ENCODE assay signal across 9 cellular contexts in the genomic region with DNA sequence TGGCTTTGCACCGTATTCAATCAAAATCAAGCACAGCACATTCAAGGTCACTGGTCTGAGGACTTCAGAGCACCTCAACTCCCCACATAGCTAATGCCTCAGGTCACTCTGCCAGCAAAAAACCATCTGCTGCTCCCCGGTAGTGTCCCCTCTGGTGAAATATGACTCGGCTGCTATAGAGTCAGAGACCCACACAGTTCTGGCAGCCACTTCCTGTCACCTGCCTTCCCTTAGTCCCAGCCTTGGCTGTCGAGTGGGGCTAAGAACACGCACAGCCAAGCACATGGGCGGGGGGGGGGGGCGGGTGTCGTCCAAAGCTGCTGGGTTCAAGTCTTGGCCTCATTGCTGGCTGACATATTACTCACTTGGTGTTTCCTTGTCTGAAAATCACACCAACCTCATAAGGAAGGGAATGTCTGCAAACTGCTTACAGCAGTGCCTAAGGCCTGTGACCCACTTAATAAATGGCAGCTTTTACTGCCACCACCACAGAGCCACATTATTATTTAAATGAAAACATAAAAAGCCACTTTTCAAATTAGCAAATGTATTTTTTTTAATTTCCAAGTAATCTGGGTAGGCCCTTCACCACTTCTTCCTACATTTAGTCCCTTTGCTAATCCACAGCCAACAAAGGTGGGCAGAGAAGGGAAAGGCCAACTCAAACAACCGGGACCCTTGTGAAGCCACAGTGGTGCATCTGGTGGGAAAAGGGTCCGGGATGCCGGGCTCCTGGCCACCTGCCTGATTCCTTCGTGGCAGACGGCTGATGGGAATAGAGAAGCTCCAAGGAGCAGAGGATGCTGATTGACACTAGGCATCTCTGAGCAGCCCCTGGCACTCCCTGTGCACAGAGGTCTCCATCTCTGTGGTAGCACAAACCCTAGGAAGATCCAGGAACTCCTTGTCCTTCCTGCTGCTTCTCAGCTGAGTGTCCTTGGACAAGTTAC. TPM values are rescaled to one million over a fixed set of nuclear protein-coding genes. Genes with fewer than 3 reads are reported as not detected.
DNase-seq lines count a peak whose midpoint lies in the region; ATAC-seq and TF ChIP-seq lines count a peak whose summit lies in the region.
"Had no signal": no experiment of that assay in that cellular context is flagged by ENCODE, and none has a peak within 500 bp of the region (broad histone marks: within the 10 kb centered on the region; RNA-seq: fewer than 3 reads in every experiment).

No MANE protein-coding gene starts in this region.

- H3K4me3 Mint-ChIP-seq in naive thymus-derived CD8-positive, alpha-beta T cell, result peak overlapping the region in 9 of 10 donors; percentile 16 to 79 (median 56)

- H3K27me3 ChIP-seq in spleen (replicated peaks in 1 of 7), result no peaks in the 10 kb centered on the region
- H3K27me3 ChIP-seq: MG63 had no signal

- peak overlapping the region in 4 of 8 donors; percentile 9 to 47 (median 31) for H3K27ac ChIP-seq in spleen

- no peak for TF ChIP-seq POLR2A in spleen (IDR thresholded peaks at IDR 0.05)

- POLR2A ChIA-PET in naive thymus-derived CD8-positive, alpha-beta T cell (lab: Charles Lee), result interaction anchor here (0.8 to 2.3 kb wide), 6 partner anchors 11 to 1098 kb away, joined by 3 to 11 read pairs (median 4); no protein-coding TSS in a partner anchor

- peak overlapping the region in 9 of 10 donors; percentile 9 to 90 (median 71) for H3K27ac Mint-ChIP-seq in naive thymus-derived CD8-positive, alpha-beta T cell

- H3K9me3 Mint-ChIP-seq in naive thymus-derived CD8-positive, alpha-beta T cell, result peaks cover 0 to 6% (median 0%) of the 10 kb centered on the region in 9 donors

- DNase-seq in ELR (ENCODE audit: low read depth), result peak; percentile 65
- DNase-seq in Jurkat, Clone E6-1 (ENCODE audit: low read depth, low spot score), result peak; percentile 77
- DNase-seq in activated CD8-positive, alpha-beta memory T cell treated with anti-CD3 and anti-CD28 coated beads, Interleukin-2, amount 50 U/mL, for 48 hours, result peak; percentile 57
- peak in 9 of 10 donors; percentile 4 to 73 (median 36) for DNase-seq in naive thymus-derived CD8-positive, alpha-beta T cell
- DNase-seq in spleen, result no peak
- DNase-seq in COR-L47 (lab: John Stamatoyannopoulos, UW), result no peak
- DNase-seq in D341Med (ENCODE audit: low spot score), result no peak
- DNase-seq: MG63 had no signal

- peaks cover 34 to 80% (median 57%) of the 10 kb centered on the region in 3 donors for H3K36me3 Mint-ChIP-seq in naive thymus-derived CD8-positive, alpha-beta T cell

- intact Hi-C loops in spleen (cut with DNase I; ENCODE audit: low total_unique reads), result no loop called here

- 54 to 70% (median 56%) methylated on average over 12 to 13 of the region's 13 CpGs for WGBS in spleen, 5 donors

- H3K4me3 ChIP-seq in Jurkat, Clone E6-1 (ENCODE audit: low read length), result no peak overlapping the region
- H3K4me3 ChIP-seq in spleen, result no peak overlapping the region
- H3K4me3 ChIP-seq: MG63 had no signal

- peaks cover 10 to 46% (median 38%) of the 10 kb centered on the region in 6 donors for H3K4me1 ChIP-seq in spleen

- H3K9me3 ChIP-seq in spleen, result peaks cover 0 to 6% (median 2%) of the 10 kb centered on the region in 8 donors

- H3K27me3 Mint-ChIP-seq in naive thymus-derived CD8-positive, alpha-beta T cell, result no peaks in the 10 kb centered on the region

- TF ChIP-seq CTCF in spleen (IDR thresholded peaks at IDR 0.05 in 8 of 11, conservative IDR thresholded peaks at IDR 0.05 in 3 of 11), result no peak

- peaks cover 9 to 74% (median 52%) of the 10 kb centered on the region in 6 donors for H3K36me3 ChIP-seq in spleen

- peak; percentile 98 to 100 for ATAC-seq in naive thymus-derived CD8-positive, alpha-beta T cell
- no peak for ATAC-seq in HG03175 (IDR thresholded peaks at IDR 0.05; ENCODE audit: unreplicated experiment)

- peaks cover 8 to 36% (median 16%) of the 10 kb centered on the region in 4 donors for H3K4me1 Mint-ChIP-seq in naive thymus-derived CD8-positive, alpha-beta T cell

RNA-seq across cellular contexts. Expression of gene POLR1A, which starts 37.3 kb away (rescaled TPM):
- polyA plus RNA-seq in Jurkat, Clone E6-1 (2012; ENCODE audit: insufficient read depth, insufficient read length), result 27.4 TPM
- 10 to 100 TPM; 20.0 to 22.9 TPM for total RNA-seq in naive thymus-derived CD8-positive, alpha-beta T cell
- 1 to 10 TPM; 1.1 to 5.7 (median 3.0) TPM for polyA plus RNA-seq in naive thymus-derived CD8-positive, alpha-beta T cell
- 10 to 100 TPM; 18.4 to 39.0 (median 26.8) TPM for total RNA-seq in spleen
- polyA plus RNA-seq in spleen, result 1 to 10 TPM; 1.8 to 3.8 (median 1.9) TPM

RNA-seq across cellular contexts. Expression of gene PTCD3, which starts 37.7 kb away (rescaled TPM):
- 141 TPM for polyA plus RNA-seq in Jurkat, Clone E6-1 (2012; ENCODE audit: insufficient read depth, insufficient read length)
- total RNA-seq in naive thymus-derived CD8-positive, alpha-beta T cell, result 100 to 1,000 TPM; 182 to 202 TPM
- 10 to 100 TPM; 41.5 to 42.1 (median 41.7) TPM for polyA plus RNA-seq in naive thymus-derived CD8-positive, alpha-beta T cell
- 100 to 1,000 TPM in 5 of 7 donors, 10 to 100 TPM in 2; 83.8 to 126 (median 104) TPM for total RNA-seq in spleen
- polyA plus RNA-seq in spleen, result 10 to 100 TPM; 29.8 to 36.7 (median 34.8) TPM

Comparison
In these comparisons a context has a peak if more than half of its experiments do, and no peak if none do; other contexts are left out.
1. DNase-seq: peak in ELR (single experiment), Jurkat, Clone E6-1 (single experiment), activated CD8-positive, alpha-beta memory T cell treated with anti-CD3 and anti-CD28 coated beads, Interleukin-2, amount 50 U/mL, for 48 hours (single experiment) and naive thymus-derived CD8-positive, alpha-beta T cell (9 of 10); none in spleen (single experiment), COR-L47 (single experiment) and D341Med (single experiment).